ENCODE assay signal across 1 cellular context in the genomic region with DNA sequence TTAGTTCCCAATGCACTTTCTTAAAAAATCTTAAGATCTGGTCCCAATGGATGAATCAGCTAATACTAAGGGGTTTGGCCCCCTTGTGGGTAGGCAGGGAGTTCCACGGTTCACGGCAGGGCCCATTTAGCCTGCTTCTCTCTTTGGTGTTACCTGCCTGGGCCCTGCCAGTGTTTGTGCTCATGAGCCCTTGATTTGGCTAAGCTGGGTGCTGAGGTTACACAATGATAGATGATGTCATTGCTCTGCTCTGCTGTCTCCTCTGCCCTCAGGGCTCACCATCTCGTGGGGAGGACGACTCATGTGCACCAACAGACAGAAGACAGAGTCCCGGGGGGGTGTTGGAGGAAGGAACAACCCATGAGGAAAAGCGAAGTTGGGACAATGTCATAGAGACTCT.
TF ChIP-seq lines count a peak whose summit lies in the region.

No MANE protein-coding gene starts in this region.

TF ChIP-seq in WTC11, 78 proteins besides CTCF, POLR2A, EP300 and RAD21:
- TF ChIP-seq ZNF671 (CRISPR knock-in tag; IDR thresholded peaks at IDR 0.05) = no peak
- no peak for TF ChIP-seq PRRX2 (CRISPR knock-in tag; IDR thresholded peaks at IDR 0.05)
- TF ChIP-seq FOXK1 (CRISPR knock-in tag; IDR thresholded peaks at IDR 0.05) = no peak
- no peak for TF ChIP-seq PREB (CRISPR knock-in tag; IDR thresholded peaks at IDR 0.05; ENCODE audit: borderline replicate concordance)
- TF ChIP-seq HMGA2 (CRISPR knock-in tag; IDR thresholded peaks at IDR 0.05) = no peak
- TF ChIP-seq, protein P1, sequence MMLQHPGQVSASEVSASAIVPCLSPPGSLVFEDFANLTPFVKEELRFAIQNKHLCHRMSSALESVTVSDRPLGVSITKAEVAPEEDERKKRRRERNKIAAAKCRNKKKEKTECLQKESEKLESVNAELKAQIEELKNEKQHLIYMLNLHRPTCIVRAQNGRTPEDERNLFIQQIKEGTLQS (CRISPR knock-in tag; conservative IDR thresholded peaks at IDR 0.05) = no peak
- TF ChIP-seq ATF1 (CRISPR knock-in tag; IDR thresholded peaks at IDR 0.05) = no peak
- no peak for TF ChIP-seq ESRRA (CRISPR knock-in tag; IDR thresholded peaks at IDR 0.05; ENCODE audit: borderline replicate concordance)
- no peak for TF ChIP-seq ZNF219 (CRISPR knock-in tag; IDR thresholded peaks at IDR 0.05; ENCODE audit: borderline replicate concordance)
- TF ChIP-seq CBFB (CRISPR knock-in tag; IDR thresholded peaks at IDR 0.05; ENCODE audit: low read depth) = no peak
- TF ChIP-seq, protein P2, sequence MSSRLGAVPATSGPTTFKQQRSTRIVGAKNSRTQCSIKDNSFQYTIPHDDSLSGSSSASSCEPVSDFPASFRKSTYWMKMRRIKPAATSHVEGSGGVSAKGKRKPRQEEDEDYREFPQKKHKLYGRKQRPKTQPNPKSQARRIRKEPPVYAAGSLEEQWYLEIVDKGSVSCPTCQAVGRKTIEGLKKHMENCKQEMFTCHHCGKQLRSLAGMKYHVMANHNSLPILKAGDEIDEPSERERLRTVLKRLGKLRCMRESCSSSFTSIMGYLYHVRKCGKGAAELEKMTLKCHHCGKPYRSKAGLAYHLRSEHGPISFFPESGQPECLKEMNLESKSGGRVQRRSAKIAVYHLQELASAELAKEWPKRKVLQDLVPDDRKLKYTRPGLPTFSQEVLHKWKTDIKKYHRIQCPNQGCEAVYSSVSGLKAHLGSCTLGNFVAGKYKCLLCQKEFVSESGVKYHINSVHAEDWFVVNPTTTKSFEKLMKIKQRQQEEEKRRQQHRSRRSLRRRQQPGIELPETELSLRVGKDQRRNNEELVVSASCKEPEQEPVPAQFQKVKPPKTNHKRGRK (CRISPR knock-in tag; IDR thresholded peaks at IDR 0.05; ENCODE audit: borderline replicate concordance) = no peak
- TF ChIP-seq ZNF416 (CRISPR knock-in tag; IDR thresholded peaks at IDR 0.05) = no peak
- TF ChIP-seq ZNF138 (CRISPR knock-in tag; conservative IDR thresholded peaks at IDR 0.05) = no peak
- TF ChIP-seq ARID4B (CRISPR knock-in tag; IDR thresholded peaks at IDR 0.05; ENCODE audit: borderline replicate concordance) = no peak
- TF ChIP-seq NR3C1 (CRISPR knock-in tag; conservative IDR thresholded peaks at IDR 0.05; ENCODE audit: low read depth) = no peak
